ENCODE assay signal across 8 cellular contexts in the genomic region with DNA sequence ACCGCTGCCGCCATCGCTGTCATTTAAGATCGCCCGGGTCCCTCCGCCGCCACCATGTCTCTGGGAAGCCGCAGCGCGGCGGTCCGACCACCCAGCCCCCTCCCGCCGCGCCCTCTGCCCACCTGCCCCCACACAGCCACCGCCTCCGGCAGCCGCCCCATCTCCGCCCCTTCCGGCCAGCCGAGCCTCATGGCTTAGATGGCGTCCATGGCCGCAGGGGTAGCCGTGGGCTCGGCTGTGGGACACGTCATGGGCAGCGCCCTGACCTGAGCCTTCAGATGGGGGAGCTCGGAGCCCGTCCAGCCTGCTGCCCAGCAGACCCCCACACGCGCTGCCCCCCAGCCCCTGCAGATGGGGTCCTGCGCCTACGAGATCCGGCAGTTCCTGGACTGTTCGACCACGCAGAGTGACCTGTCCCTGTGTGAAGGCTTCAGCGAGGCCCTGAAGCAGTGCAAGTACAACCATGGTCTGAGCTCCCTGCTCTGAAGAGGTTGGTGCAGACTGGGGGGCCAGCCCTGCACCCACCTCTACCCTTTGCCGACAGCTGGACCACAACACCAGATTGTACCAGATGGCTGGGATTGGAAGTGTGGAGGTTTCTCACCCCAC.
DNase-seq lines count a peak whose midpoint lies in the region; ATAC-seq, FAIRE-seq and TF ChIP-seq lines count a peak whose summit lies in the region.

No MANE protein-coding gene starts in this region.

- H3K36me3 Mint-ChIP-seq in Caco-2 (ENCODE audit: insufficient read depth, unreplicated experiment) (no peaks in the 10 kb centered on the region), endodermal cell (ENCODE audit: low read depth) (no peaks in the 10 kb centered on the region)

- no peaks in the 10 kb centered on the region for H3K27me3 ChIP-seq in Caco-2 (replicated peaks; ENCODE audit: control insufficient read depth, insufficient read depth, low read length)
- no peaks in the 10 kb centered on the region for H3K27me3 ChIP-seq in endothelial cell of umbilical vein (ENCODE audit: control insufficient read depth in 2 of 2, insufficient read depth in 2 of 2, low read length in 2 of 2)
- H3K27me3 ChIP-seq in endodermal cell (ENCODE audit: control insufficient read depth, insufficient read depth, low read length, poor library complexity, severe bottlenecking): peaks cover 43% of the 10 kb centered on the region

- TF ChIP-seq CTCF in Caco-2 (IDR thresholded peaks at IDR 0.05; ENCODE audit: insufficient read depth in 1 of 2, low read depth in 1 of 2, low read length in 1 of 2, severe bottlenecking in 1 of 2, unreplicated experiment in 1 of 2): no peak
- TF ChIP-seq CTCF in endothelial cell of umbilical vein (IDR thresholded peaks at IDR 0.05; ENCODE audit: extremely low read depth in 1 of 2, insufficient read depth in 1 of 2, low read depth in 1 of 2, low read length in 2 of 2): no peak
- TF ChIP-seq CTCF in endodermal cell (conservative IDR thresholded peaks at IDR 0.05): no peak

- POLR2A ChIA-PET in Caco-2 (lab: Charles Lee): no interaction called here
- POLR2A ChIA-PET in endothelial cell of umbilical vein (lab: Charles Lee): no interaction called here

- TF ChIP-seq POLR2A in GM19099 (IDR thresholded peaks at IDR 0.05; ENCODE audit: extremely low read depth, insufficient read length, low read depth): peak; percentile 59
- TF ChIP-seq POLR2A in endothelial cell of umbilical vein (IDR thresholded peaks at IDR 0.05; ENCODE audit: low read depth, low read length): no peak

- BruUV-seq in Caco-2 (replicated peaks; lab: Mats Ljungman, UMichigan): no TSS peak
- no TSS peak for BruUV-seq in endothelial cell of umbilical vein (replicated peaks; lab: Mats Ljungman, UMichigan)

- H3K27ac Mint-ChIP-seq in Caco-2 (ENCODE audit: unreplicated experiment): no peak overlapping the region
- H3K27ac Mint-ChIP-seq in endodermal cell: no peak overlapping the region

- H2AFZ ChIP-seq in endothelial cell of umbilical vein (ENCODE audit: low read depth, low read length): peak overlapping the region; percentile 68

- peak overlapping the region; percentile 41 for H3K4me3 ChIP-seq in Caco-2 (ENCODE audit: low read depth, low read length)
- peak overlapping the region; percentile 40 to 58 (median 44) for H3K4me3 ChIP-seq in endothelial cell of umbilical vein (replicated peaks in 1 of 3; ENCODE audit: insufficient read depth in 1 of 3, low read depth in 1 of 3, low read length in 3 of 3)
- H3K4me3 ChIP-seq in endodermal cell (ENCODE audit: low read length): no peak overlapping the region

- intact Hi-C loops in Caco-2 (cut with micrococcal nuclease; ENCODE audit: unreplicated experiment): no loop called here
- intact Hi-C loops in endothelial cell of umbilical vein (cut with micrococcal nuclease): loop anchor here (2.0 kb wide), 1 partner anchor 205 kb away; no protein-coding TSS in a partner anchor

- H3K4me2 ChIP-seq in endothelial cell of umbilical vein (ENCODE audit: insufficient read depth, low read length): peak overlapping the region; percentile 78

- peaks cover 7% of the 10 kb centered on the region for H3K27me3 Mint-ChIP-seq in Caco-2 (ENCODE audit: insufficient read depth, unreplicated experiment)
- no peaks in the 10 kb centered on the region for H3K27me3 Mint-ChIP-seq in endodermal cell (ENCODE audit: insufficient read depth)

- dilution Hi-C loops in endothelial cell of umbilical vein (cut with MboI; ENCODE audit: extremely low pct_ligation_motif_present, low sequenced_read_pairs): no loop called here

- no peak for ATAC-seq in HG03280 (IDR thresholded peaks at IDR 0.05; ENCODE audit: unreplicated experiment)

- H3K4me1 Mint-ChIP-seq in Caco-2 (ENCODE audit: low read depth, unreplicated experiment) (no peaks in the 10 kb centered on the region), endodermal cell (no peaks in the 10 kb centered on the region)

- H3K4me3 Mint-ChIP-seq in Caco-2 (ENCODE audit: unreplicated experiment) (peak overlapping the region; percentile 63), endodermal cell (no peak overlapping the region)

- H3K27ac ChIP-seq in endothelial cell of umbilical vein (ENCODE audit: insufficient read depth, low read depth, low read length) (no peak overlapping the region), endodermal cell (ENCODE audit: low read depth, low read length) (no peak overlapping the region)

- H3K9me1 ChIP-seq in endothelial cell of umbilical vein (replicated peaks; ENCODE audit: control insufficient read depth, extremely low read depth, insufficient read depth, low read length): no peaks in the 10 kb centered on the region

- H3K9me3 Mint-ChIP-seq in Caco-2 (ENCODE audit: unreplicated experiment) (no peaks in the 10 kb centered on the region), endodermal cell (no peaks in the 10 kb centered on the region)

- H3K4me1 ChIP-seq in Caco-2 (no peaks in the 10 kb centered on the region), endothelial cell of umbilical vein (ENCODE audit: control insufficient read depth, extremely low read depth, insufficient read depth, low read length) (peaks cover 13% of the 10 kb centered on the region), endodermal cell (ENCODE audit: control insufficient read depth, insufficient read depth, low read length) (no peaks in the 10 kb centered on the region)

- H3K9ac ChIP-seq in endothelial cell of umbilical vein (replicated peaks; ENCODE audit: extremely low read depth, insufficient read depth, low read length): peak overlapping the region; percentile 13
- H3K9ac ChIP-seq in endodermal cell (ENCODE audit: extremely low read depth, low read length, poor library complexity, severe bottlenecking): no peak overlapping the region

- H3K9me3 ChIP-seq in Caco-2 (no peaks in the 10 kb centered on the region; the same call in 1 of the 2 replicates), endothelial cell of umbilical vein (replicated peaks; ENCODE audit: control insufficient read depth, insufficient read depth, low read length) (no peaks in the 10 kb centered on the region), endodermal cell (ENCODE audit: control insufficient read depth, low read length) (no peaks in the 10 kb centered on the region)

- H4K20me1 ChIP-seq in endothelial cell of umbilical vein (replicated peaks; ENCODE audit: control insufficient read depth, extremely low read depth, insufficient read depth, low read length): no peaks in the 10 kb centered on the region

- no peak for DNase-seq in Caco-2
- peak; percentile 75 for DNase-seq in NCI-H69 (lab: John Stamatoyannopoulos, UW)
- no peak for DNase-seq in endothelial cell of umbilical vein (ENCODE audit: low read depth, low spot score)
- peak; percentile 38 for DNase-seq in pons (ENCODE audit: low spot score)
- DNase-seq in endodermal cell: no peak
- DNase-seq in DMS 273 treated with DMSO at 0.1 percent for 48 hours (lab: John Stamatoyannopoulos, UW): no peak

- H3K79me2 ChIP-seq in endothelial cell of umbilical vein (ENCODE audit: control insufficient read depth, insufficient read depth, low read length): no peaks in the 10 kb centered on the region

- CTCF ChIA-PET in Caco-2 (lab: Charles Lee): interaction anchor here (1.0 to 1.8 kb wide), 2 partner anchors 24 to 34 kb away, joined by 3 to 6 read pairs; no protein-coding TSS in a partner anchor
- CTCF ChIA-PET in endothelial cell of umbilical vein (lab: Charles Lee): interaction anchor here (0.9 to 3.4 kb wide), 5 partner anchors 10 to 202 kb away, joined by 3 to 13 read pairs (median 7); no protein-coding TSS in a partner anchor

- WGBS in endodermal cell (ENCODE audit: insufficient coverage in 1 of 2, insufficient read length in 1 of 2), 2 experiments: 96 to 97% methylated on average over 13 to 38 of the region's 38 CpGs

- H3K36me3 ChIP-seq in Caco-2 (ENCODE audit: control insufficient read depth, insufficient read depth, low read length): no peaks in the 10 kb centered on the region
- no peaks in the 10 kb centered on the region for H3K36me3 ChIP-seq in endothelial cell of umbilical vein (ENCODE audit: control insufficient read depth in 2 of 2, extremely low read depth in 1 of 2, insufficient read depth in 2 of 2, low read length in 2 of 2)
- no peaks in the 10 kb centered on the region for H3K36me3 ChIP-seq in endodermal cell (ENCODE audit: control insufficient read depth, insufficient read depth, low read length)

- no peak for FAIRE-seq in endothelial cell of umbilical vein (lab: Jason Lieb, UNC)

TF ChIP-seq in endothelial cell of umbilical vein, 7 proteins besides CTCF, POLR2A, EP300 and RAD21:
- TF ChIP-seq FOS (IDR thresholded peaks at IDR 0.05; ENCODE audit: borderline replicate concordance, insufficient read depth, low read length): no peak
- no peak for TF ChIP-seq POLR2AphosphoS5 (IDR thresholded peaks at IDR 0.05; ENCODE audit: insufficient read depth, low read depth, low read length)
- TF ChIP-seq MYC (IDR thresholded peaks at IDR 0.05; ENCODE audit: low read depth, low read length): no peak
- TF ChIP-seq, protein P1, sequence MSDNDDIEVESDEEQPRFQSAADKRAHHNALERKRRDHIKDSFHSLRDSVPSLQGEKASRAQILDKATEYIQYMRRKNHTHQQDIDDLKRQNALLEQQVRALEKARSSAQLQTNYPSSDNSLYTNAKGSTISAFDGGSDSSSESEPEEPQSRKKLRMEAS (IDR thresholded peaks at IDR 0.05; ENCODE audit: insufficient read depth, insufficient read length): no peak
- no peak for TF ChIP-seq JUN (IDR thresholded peaks at IDR 0.05; ENCODE audit: borderline replicate concordance, insufficient read depth, insufficient read length, low read depth)
- no peak for TF ChIP-seq GATA2 (IDR thresholded peaks at IDR 0.05; ENCODE audit: insufficient read depth, insufficient read length, low read depth, low read length)
- TF ChIP-seq EZH2 (IDR thresholded peaks at IDR 0.05; ENCODE audit: borderline replicate concordance, low read depth, low read length, severe bottlenecking): no peak

Comparison
In these comparisons a context has a peak if more than half of its experiments do, and no peak if none do; other contexts are left out.
1. DNase-seq: peak in NCI-H69 (single experiment) and pons (single experiment); none in Caco-2 (0 of 2), endothelial cell of umbilical vein (single experiment), endodermal cell (single experiment) and DMS 273 treated with DMSO at 0.1 percent for 48 hours (single experiment).